1 cellular context compared by ENCODE assay signal in the genomic region with DNA sequence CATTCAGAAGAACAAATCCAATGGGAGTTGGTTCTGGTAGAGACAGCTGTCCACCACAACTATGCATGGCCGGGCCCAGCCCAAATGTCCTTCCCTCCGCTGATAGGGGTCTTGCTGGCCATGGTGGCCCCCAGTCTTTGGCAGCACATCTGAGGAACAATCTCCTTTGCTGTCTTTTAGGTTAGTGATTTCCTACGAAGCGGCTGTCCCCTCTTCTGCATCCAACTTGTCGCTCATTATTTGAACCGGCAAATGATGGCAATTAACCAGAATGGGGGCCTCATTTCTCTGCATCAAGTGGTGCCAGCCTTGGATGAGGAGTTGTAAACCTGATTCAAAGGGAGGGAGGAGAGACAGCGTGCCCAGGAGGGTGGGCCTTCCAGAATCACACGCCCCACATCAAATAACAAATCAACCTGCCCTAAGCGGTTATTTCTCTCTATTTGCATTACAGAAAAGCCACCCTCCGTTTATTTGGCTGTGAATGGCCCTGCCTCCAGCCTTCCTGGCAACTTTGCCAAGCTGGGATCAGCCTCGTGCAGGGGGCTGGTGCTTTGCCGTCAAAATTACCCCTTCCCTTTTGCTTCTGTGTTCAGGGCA.
TF ChIP-seq lines count a peak whose summit lies in the region.

No MANE protein-coding gene starts in this region.

TF ChIP-seq in WTC11, 78 proteins besides CTCF, POLR2A, EP300 and RAD21 (continued from another document):
- TF ChIP-seq MLX (CRISPR knock-in tag; IDR thresholded peaks at IDR 0.05) (no peak), GTF2I (CRISPR knock-in tag; conservative IDR thresholded peaks at IDR 0.05) (no peak), NR3C1 (CRISPR knock-in tag; conservative IDR thresholded peaks at IDR 0.05; ENCODE audit: low read depth) (no peak), ZNF317 (CRISPR knock-in tag; IDR thresholded peaks at IDR 0.05; ENCODE audit: borderline replicate concordance, low read depth) (no peak), TP53 (CRISPR knock-in tag; IDR thresholded peaks at IDR 0.05) (no peak), TCF7 (CRISPR knock-in tag; IDR thresholded peaks at IDR 0.05; ENCODE audit: low read depth) (no peak), ZNF423 (CRISPR knock-in tag; IDR thresholded peaks at IDR 0.05) (no peak), ZNF263 (CRISPR knock-in tag; IDR thresholded peaks at IDR 0.05; ENCODE audit: low read depth) (no peak)
- TF ChIP-seq, protein P1, sequence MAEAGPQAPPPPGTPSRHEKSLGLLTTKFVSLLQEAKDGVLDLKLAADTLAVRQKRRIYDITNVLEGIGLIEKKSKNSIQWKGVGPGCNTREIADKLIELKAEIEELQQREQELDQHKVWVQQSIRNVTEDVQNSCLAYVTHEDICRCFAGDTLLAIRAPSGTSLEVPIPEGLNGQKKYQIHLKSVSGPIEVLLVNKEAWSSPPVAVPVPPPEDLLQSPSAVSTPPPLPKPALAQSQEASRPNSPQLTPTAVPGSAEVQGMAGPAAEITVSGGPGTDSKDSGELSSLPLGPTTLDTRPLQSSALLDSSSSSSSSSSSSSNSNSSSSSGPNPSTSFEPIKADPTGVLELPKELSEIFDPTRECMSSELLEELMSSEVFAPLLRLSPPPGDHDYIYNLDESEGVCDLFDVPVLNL (CRISPR knock-in tag; IDR thresholded peaks at IDR 0.05; ENCODE audit: borderline replicate concordance, low read depth): no peak
- TF ChIP-seq, protein P2, sequence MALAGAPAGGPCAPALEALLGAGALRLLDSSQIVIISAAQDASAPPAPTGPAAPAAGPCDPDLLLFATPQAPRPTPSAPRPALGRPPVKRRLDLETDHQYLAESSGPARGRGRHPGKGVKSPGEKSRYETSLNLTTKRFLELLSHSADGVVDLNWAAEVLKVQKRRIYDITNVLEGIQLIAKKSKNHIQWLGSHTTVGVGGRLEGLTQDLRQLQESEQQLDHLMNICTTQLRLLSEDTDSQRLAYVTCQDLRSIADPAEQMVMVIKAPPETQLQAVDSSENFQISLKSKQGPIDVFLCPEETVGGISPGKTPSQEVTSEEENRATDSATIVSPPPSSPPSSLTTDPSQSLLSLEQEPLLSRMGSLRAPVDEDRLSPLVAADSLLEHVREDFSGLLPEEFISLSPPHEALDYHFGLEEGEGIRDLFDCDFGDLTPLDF (CRISPR knock-in tag; IDR thresholded peaks at IDR 0.05): no peak
